4 cellular contexts compared by ENCODE assay signal in the genomic region with DNA sequence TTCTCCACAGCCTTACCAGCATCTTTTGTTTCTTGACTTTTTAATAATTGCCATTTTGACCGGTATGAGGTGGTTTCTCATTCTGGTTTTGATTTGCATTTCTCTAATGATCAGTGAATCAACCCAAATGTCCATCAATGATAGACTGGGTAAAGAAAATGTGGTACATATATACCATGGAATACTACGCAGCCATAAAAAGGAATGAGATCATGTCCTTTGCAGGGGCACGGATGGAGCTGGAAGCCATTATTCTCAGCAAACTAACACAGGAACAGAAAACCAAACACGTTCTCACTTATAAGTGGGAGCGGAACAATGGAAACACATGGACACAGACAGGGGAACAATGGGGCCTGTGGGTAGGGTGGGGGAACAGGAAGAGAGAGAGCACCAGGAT. TPM values are rescaled to one million over a fixed set of nuclear protein-coding genes. Genes with fewer than 3 reads are reported as not detected.
"Had no signal": no experiment of that assay in that cellular context is flagged by ENCODE, and none has a peak within 500 bp of the region (broad histone marks: within the 10 kb centered on the region; RNA-seq: fewer than 3 reads in every experiment).

No MANE protein-coding gene starts in this region.

RNA-seq across cellular contexts. Expression of a gene that starts 4.7 kb away (rescaled TPM):
- total RNA-seq: HepG2 had no signal
- polyA plus RNA-seq: IgD-negative memory B cell had no signal

RNA-seq across cellular contexts. Expression of a gene that starts 55.5 kb away (rescaled TPM):
- total RNA-seq: GM23248, HepG2, HT-29 had no signal
- polyA plus RNA-seq: GM23248, IgD-negative memory B cell had no signal
